Comparison of ENCODE assay signal across 14 cellular contexts in the genomic region with DNA sequence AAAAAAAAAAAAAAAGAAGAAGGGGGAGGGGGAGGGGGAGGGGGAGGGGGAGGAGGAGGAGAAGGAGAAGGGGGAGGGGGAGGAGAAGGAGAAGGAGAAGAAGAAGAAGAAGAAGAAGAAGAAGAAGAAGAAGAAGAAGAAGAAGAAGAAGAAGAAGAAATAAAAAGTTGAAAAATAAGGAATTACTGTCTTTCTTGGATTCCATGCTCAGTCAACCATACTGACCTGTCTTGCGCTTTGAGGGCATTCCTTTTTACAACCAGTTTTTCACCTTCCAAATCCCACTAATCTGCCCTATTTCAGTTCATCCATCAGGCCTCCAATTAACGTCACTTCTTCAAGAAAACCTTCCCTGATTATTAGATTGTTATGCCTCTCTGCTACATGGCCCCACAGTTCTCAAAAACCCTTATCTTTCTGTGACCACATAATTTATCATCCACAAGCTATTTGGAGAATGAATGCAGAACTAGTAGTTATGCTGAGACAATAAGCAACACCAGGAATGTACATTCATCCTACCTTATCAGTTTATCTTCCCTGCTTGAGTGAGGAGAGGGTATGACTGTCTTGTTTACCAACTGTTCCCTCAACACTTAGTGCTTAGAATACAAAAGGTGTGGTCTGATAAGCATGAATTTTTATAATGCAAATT. TPM values are rescaled to one million over a fixed set of nuclear protein-coding genes. Genes with fewer than 3 reads are reported as not detected.
DNase-seq lines count a peak whose midpoint lies in the region; ATAC-seq and TF ChIP-seq lines count a peak whose summit lies in the region.
"Had no signal": no experiment of that assay in that cellular context is flagged by ENCODE, and none has a peak within 500 bp of the region (broad histone marks: within the 10 kb centered on the region; RNA-seq: fewer than 3 reads in every experiment).

No MANE protein-coding gene starts in this region.

- peaks cover 53% of the 10 kb centered on the region for H3K36me3 Mint-ChIP-seq in nephron progenitor cell (ENCODE audit: low read depth)

- no peaks in the 10 kb centered on the region for H3K27me3 Mint-ChIP-seq in nephron progenitor cell (ENCODE audit: low read depth, poor library complexity)
- H3K27me3 Mint-ChIP-seq: activated B cell treated with CpG ODN at 0.5 μM for 24 hours had no signal

- DNase-seq in DMS53 (lab: John Stamatoyannopoulos, UW) (peak; percentile 43), NCI-H226 (peak; percentile 97), astrocyte of the spinal cord (ENCODE audit: low read depth, low spot score) (peak; percentile 24), nephron progenitor cell (no peak), foreskin melanocyte (no peak), body of pancreas (no peak), RPMI8226 (no peak)
- DNase-seq: activated B cell treated with CpG ODN at 0.5 μM for 24 hours; activated T-cell treated with anti-CD3 and anti-CD28 coated beads, Interleukin-2, amount 50 U/mL, for 1 hour; CD8-positive, alpha-beta memory T cell; Kasumi-1; NCI-H2227 treated with DMSO at 0.1 percent for 48 hours had no signal

- H3K9me3 ChIP-seq in body of pancreas, result no peaks in the 10 kb centered on the region

- H3K4me3 ChIP-seq in astrocyte of the spinal cord (ENCODE audit: low read depth, low read length) (no peak overlapping the region), body of pancreas (no peak overlapping the region)

- in situ Hi-C loops in astrocyte of the spinal cord (cut with HindIII; ENCODE audit: low sequenced_read_pairs), result no loop called here

- ATAC-seq in body of pancreas, result no peak
- no peak for ATAC-seq in GM18909 (IDR thresholded peaks at IDR 0.05; ENCODE audit: poor library complexity, unreplicated experiment)

- H3K27ac ChIP-seq in body of pancreas, result no peak overlapping the region

- intact Hi-C loops in body of pancreas (cut with DNase I), result no loop called here

- peaks cover 3% of the 10 kb centered on the region for H3K4me1 ChIP-seq in body of pancreas

- H3K4me1 Mint-ChIP-seq in nephron progenitor cell, result peaks cover 17% of the 10 kb centered on the region

- TF ChIP-seq POLR2A in body of pancreas (IDR thresholded peaks at IDR 0.05), result no peak

- no peaks in the 10 kb centered on the region for H3K36me3 ChIP-seq in body of pancreas (replicated peaks in 1 of 2; ENCODE audit: insufficient read depth in 1 of 2, low read depth in 2 of 2)

- WGBS in body of pancreas, 2 donors, result 77 to 91% methylated on average over 2 of the region's 2 CpGs

- H3K27me3 ChIP-seq in body of pancreas, result no peaks in the 10 kb centered on the region

- peak overlapping the region; percentile 22 for H3K27ac Mint-ChIP-seq in nephron progenitor cell
- H3K27ac Mint-ChIP-seq: activated B cell treated with CpG ODN at 0.5 μM for 24 hours had no signal

- TF ChIP-seq CTCF in astrocyte of the spinal cord (IDR thresholded peaks at IDR 0.05; ENCODE audit: low read depth, low read length) (no peak), nephron progenitor cell (IDR thresholded peaks at IDR 0.05) (no peak), body of pancreas (IDR thresholded peaks at IDR 0.05) (no peak)

- H3K9me3 Mint-ChIP-seq in nephron progenitor cell, result no peaks in the 10 kb centered on the region
- H3K9me3 Mint-ChIP-seq: activated B cell treated with CpG ODN at 0.5 μM for 24 hours; CD8-positive, alpha-beta memory T cell had no signal

- no peak overlapping the region for H3K4me3 Mint-ChIP-seq in nephron progenitor cell
- H3K4me3 Mint-ChIP-seq: activated B cell treated with CpG ODN at 0.5 μM for 24 hours; CD8-positive, alpha-beta memory T cell had no signal

RNA-seq across cellular contexts. Expression of a gene that starts 57.5 kb away (rescaled TPM):
- not detected for total RNA-seq in body of pancreas
- total RNA-seq: activated B cell treated with CpG ODN at 0.5 μM for 24 hours; CD8-positive, alpha-beta memory T cell; epithelial cell of proximal tubule had no signal

Comparison
In these comparisons a context has a peak if more than half of its experiments do, and no peak if none do; other contexts are left out.
1. DNase-seq: peak in DMS53 (single experiment), NCI-H226 (single experiment) and astrocyte of the spinal cord (single experiment); none in nephron progenitor cell (single experiment), foreskin melanocyte (single experiment), body of pancreas (0 of 4) and RPMI8226 (single experiment).